Comparison of ENCODE assay signal across 1 cellular context in the genomic region with DNA sequence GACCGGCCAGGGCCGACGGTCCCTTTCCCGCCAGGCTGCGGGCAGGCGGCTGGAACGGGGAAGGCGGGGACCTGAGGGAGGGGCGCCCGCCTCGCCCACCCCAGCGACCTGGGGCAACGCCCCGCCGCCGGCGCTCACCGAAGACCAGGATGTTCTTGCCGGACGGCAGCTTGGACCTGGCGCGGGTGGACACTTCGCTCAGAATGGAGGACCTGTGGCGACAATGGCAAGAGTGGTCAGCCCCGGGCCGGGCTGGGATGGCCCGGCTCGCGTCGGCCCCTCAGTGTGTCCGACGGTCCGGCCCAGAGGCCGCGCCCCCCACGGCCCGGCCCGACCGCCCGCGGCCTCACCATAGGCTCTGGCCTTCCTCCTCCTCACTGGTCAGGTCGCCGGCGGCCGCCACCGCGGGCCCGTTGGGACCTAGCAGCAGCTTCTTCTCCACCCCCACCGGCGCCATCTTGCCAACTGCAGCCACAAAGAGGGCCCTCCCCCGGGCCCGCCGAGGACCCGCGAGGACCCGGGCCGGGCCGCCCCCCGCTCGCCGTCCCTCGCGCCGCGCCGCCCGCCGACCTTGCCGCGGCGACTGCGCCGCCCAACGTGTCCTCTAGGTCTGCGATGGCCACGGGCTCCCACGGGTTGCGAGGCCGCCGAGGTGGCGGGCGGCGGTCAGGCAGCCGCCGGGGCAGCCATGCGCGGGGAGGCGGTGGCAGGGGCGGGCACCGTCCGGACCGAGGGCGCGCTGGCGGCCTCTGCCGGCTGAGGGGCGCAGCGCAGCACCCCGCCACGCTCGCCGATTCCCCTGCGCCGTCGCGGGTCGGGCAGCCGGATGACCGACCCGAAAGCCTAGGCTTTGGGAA.
TF ChIP-seq lines count a peak whose summit lies in the region.

A gene (minus strand): TSS at position 475 of the 857 bp plus-strand sequence. CDS start 18 bp downstream, at position 457.

TF ChIP-seq in HepG2, 621 proteins besides CTCF, POLR2A, EP300 and RAD21 (continued from another document and continues in another):
- TF ChIP-seq, protein P1, sequence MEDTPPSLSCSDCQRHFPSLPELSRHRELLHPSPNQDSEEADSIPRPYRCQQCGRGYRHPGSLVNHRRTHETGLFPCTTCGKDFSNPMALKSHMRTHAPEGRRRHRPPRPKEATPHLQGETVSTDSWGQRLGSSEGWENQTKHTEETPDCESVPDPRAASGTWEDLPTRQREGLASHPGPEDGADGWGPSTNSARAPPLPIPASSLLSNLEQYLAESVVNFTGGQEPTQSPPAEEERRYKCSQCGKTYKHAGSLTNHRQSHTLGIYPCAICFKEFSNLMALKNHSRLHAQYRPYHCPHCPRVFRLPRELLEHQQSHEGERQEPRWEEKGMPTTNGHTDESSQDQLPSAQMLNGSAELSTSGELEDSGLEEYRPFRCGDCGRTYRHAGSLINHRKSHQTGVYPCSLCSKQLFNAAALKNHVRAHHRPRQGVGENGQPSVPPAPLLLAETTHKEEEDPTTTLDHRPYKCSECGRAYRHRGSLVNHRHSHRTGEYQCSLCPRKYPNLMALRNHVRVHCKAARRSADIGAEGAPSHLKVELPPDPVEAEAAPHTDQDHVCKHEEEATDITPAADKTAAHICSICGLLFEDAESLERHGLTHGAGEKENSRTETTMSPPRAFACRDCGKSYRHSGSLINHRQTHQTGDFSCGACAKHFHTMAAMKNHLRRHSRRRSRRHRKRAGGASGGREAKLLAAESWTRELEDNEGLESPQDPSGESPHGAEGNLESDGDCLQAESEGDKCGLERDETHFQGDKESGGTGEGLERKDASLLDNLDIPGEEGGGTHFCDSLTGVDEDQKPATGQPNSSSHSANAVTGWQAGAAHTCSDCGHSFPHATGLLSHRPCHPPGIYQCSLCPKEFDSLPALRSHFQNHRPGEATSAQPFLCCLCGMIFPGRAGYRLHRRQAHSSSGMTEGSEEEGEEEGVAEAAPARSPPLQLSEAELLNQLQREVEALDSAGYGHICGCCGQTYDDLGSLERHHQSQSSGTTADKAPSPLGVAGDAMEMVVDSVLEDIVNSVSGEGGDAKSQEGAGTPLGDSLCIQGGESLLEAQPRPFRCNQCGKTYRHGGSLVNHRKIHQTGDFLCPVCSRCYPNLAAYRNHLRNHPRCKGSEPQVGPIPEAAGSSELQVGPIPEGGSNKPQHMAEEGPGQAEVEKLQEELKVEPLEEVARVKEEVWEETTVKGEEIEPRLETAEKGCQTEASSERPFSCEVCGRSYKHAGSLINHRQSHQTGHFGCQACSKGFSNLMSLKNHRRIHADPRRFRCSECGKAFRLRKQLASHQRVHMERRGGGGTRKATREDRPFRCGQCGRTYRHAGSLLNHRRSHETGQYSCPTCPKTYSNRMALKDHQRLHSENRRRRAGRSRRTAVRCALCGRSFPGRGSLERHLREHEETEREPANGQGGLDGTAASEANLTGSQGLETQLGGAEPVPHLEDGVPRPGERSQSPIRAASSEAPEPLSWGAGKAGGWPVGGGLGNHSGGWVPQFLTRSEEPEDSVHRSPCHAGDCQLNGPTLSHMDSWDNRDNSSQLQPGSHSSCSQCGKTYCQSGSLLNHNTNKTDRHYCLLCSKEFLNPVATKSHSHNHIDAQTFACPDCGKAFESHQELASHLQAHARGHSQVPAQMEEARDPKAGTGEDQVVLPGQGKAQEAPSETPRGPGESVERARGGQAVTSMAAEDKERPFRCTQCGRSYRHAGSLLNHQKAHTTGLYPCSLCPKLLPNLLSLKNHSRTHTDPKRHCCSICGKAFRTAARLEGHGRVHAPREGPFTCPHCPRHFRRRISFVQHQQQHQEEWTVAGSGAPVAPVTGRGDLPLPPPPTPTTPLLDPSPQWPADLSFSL (CRISPR knock-in tag; IDR thresholded peaks at IDR 0.05): no peak
- TF ChIP-seq ZNF33B (CRISPR knock-in tag; IDR thresholded peaks at IDR 0.05) (no peak; the same call in 1 of the 2 replicates), HMGA1 (CRISPR knock-in tag; conservative IDR thresholded peaks at IDR 0.05) (no peak), SNAPC2 (CRISPR knock-in tag; IDR thresholded peaks at IDR 0.05) (no peak), JDP2 (CRISPR knock-in tag; IDR thresholded peaks at IDR 0.05; ENCODE audit: borderline replicate concordance) (no peak; the same call in 1 of the 2 replicates), ZNF10 (CRISPR knock-in tag; IDR thresholded peaks at IDR 0.05; ENCODE audit: borderline replicate concordance, low read depth) (no peak), ZNF563 (CRISPR knock-in tag; IDR thresholded peaks at IDR 0.05) (peak; percentile 88), MYNN (CRISPR knock-in tag; IDR thresholded peaks at IDR 0.05; ENCODE audit: low read depth) (no peak), CEBPG (CRISPR knock-in tag; IDR thresholded peaks at IDR 0.05) (no peak), RFX1 (IDR thresholded peaks at IDR 0.05) (no peak)
- TF ChIP-seq, protein P2, sequence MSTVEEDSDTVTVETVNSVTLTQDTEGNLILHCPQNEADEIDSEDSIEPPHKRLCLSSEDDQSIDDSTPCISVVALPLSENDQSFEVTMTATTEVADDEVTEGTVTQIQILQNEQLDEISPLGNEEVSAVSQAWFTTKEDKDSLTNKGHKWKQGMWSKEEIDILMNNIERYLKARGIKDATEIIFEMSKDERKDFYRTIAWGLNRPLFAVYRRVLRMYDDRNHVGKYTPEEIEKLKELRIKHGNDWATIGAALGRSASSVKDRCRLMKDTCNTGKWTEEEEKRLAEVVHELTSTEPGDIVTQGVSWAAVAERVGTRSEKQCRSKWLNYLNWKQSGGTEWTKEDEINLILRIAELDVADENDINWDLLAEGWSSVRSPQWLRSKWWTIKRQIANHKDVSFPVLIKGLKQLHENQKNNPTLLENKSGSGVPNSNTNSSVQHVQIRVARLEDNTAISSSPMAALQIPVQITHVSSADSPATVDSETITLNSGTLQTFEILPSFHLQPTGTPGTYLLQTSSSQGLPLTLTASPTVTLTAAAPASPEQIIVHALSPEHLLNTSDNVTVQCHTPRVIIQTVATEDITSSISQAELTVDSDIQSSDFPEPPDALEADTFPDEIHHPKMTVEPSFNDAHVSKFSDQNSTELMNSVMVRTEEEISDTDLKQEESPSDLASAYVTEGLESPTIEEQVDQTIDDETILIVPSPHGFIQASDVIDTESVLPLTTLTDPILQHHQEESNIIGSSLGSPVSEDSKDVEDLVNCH (CRISPR knock-in tag; IDR thresholded peaks at IDR 0.05): no peak
- TF ChIP-seq, protein P3, sequence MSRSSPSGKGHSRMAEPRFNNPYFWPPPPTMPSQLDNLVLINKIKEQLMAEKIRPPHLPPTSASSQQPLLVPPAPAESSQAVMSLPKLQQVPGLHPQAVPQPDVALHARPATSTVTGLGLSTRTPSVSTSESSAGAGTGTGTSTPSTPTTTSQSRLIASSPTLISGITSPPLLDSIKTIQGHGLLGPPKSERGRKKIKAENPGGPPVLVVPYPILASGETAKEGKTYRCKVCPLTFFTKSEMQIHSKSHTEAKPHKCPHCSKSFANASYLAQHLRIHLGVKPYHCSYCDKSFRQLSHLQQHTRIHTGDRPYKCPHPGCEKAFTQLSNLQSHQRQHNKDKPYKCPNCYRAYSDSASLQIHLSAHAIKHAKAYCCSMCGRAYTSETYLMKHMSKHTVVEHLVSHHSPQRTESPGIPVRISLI (CRISPR knock-in tag; IDR thresholded peaks at IDR 0.05; ENCODE audit: borderline replicate concordance): no peak
- TF ChIP-seq, protein P4, sequence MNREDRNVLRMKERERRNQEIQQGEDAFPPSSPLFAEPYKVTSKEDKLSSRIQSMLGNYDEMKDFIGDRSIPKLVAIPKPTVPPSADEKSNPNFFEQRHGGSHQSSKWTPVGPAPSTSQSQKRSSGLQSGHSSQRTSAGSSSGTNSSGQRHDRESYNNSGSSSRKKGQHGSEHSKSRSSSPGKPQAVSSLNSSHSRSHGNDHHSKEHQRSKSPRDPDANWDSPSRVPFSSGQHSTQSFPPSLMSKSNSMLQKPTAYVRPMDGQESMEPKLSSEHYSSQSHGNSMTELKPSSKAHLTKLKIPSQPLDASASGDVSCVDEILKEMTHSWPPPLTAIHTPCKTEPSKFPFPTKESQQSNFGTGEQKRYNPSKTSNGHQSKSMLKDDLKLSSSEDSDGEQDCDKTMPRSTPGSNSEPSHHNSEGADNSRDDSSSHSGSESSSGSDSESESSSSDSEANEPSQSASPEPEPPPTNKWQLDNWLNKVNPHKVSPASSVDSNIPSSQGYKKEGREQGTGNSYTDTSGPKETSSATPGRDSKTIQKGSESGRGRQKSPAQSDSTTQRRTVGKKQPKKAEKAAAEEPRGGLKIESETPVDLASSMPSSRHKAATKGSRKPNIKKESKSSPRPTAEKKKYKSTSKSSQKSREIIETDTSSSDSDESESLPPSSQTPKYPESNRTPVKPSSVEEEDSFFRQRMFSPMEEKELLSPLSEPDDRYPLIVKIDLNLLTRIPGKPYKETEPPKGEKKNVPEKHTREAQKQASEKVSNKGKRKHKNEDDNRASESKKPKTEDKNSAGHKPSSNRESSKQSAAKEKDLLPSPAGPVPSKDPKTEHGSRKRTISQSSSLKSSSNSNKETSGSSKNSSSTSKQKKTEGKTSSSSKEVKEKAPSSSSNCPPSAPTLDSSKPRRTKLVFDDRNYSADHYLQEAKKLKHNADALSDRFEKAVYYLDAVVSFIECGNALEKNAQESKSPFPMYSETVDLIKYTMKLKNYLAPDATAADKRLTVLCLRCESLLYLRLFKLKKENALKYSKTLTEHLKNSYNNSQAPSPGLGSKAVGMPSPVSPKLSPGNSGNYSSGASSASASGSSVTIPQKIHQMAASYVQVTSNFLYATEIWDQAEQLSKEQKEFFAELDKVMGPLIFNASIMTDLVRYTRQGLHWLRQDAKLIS (CRISPR knock-in tag; IDR thresholded peaks at IDR 0.05): no peak
- TF ChIP-seq, protein P5, sequence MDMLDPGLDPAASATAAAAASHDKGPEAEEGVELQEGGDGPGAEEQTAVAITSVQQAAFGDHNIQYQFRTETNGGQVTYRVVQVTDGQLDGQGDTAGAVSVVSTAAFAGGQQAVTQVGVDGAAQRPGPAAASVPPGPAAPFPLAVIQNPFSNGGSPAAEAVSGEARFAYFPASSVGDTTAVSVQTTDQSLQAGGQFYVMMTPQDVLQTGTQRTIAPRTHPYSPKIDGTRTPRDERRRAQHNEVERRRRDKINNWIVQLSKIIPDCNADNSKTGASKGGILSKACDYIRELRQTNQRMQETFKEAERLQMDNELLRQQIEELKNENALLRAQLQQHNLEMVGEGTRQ (IDR thresholded peaks at IDR 0.05; ENCODE audit: low read depth, low read length): no peak
- TF ChIP-seq, protein P5 (CRISPR knock-in tag; IDR thresholded peaks at IDR 0.05; ENCODE audit: borderline replicate concordance): no peak; the same call in 1 of the 2 replicates
- TF ChIP-seq, protein P6, sequence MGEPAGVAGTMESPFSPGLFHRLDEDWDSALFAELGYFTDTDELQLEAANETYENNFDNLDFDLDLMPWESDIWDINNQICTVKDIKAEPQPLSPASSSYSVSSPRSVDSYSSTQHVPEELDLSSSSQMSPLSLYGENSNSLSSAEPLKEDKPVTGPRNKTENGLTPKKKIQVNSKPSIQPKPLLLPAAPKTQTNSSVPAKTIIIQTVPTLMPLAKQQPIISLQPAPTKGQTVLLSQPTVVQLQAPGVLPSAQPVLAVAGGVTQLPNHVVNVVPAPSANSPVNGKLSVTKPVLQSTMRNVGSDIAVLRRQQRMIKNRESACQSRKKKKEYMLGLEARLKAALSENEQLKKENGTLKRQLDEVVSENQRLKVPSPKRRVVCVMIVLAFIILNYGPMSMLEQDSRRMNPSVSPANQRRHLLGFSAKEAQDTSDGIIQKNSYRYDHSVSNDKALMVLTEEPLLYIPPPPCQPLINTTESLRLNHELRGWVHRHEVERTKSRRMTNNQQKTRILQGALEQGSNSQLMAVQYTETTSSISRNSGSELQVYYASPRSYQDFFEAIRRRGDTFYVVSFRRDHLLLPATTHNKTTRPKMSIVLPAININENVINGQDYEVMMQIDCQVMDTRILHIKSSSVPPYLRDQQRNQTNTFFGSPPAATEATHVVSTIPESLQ (CRISPR knock-in tag; conservative IDR thresholded peaks at IDR 0.05): 0 out of 2 replicates have a peak, but pooled peaks have one; percentile 54
- TF ChIP-seq, protein P7, sequence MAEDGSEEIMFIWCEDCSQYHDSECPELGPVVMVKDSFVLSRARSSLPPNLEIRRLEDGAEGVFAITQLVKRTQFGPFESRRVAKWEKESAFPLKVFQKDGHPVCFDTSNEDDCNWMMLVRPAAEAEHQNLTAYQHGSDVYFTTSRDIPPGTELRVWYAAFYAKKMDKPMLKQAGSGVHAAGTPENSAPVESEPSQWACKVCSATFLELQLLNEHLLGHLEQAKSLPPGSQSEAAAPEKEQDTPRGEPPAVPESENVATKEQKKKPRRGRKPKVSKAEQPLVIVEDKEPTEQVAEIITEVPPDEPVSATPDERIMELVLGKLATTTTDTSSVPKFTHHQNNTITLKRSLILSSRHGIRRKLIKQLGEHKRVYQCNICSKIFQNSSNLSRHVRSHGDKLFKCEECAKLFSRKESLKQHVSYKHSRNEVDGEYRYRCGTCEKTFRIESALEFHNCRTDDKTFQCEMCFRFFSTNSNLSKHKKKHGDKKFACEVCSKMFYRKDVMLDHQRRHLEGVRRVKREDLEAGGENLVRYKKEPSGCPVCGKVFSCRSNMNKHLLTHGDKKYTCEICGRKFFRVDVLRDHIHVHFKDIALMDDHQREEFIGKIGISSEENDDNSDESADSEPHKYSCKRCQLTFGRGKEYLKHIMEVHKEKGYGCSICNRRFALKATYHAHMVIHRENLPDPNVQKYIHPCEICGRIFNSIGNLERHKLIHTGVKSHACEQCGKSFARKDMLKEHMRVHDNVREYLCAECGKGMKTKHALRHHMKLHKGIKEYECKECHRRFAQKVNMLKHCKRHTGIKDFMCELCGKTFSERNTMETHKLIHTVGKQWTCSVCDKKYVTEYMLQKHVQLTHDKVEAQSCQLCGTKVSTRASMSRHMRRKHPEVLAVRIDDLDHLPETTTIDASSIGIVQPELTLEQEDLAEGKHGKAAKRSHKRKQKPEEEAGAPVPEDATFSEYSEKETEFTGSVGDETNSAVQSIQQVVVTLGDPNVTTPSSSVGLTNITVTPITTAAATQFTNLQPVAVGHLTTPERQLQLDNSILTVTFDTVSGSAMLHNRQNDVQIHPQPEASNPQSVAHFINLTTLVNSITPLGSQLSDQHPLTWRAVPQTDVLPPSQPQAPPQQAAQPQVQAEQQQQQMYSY (CRISPR knock-in tag; IDR thresholded peaks at IDR 0.05): no peak; the same call in 1 of the 2 replicates
- TF ChIP-seq, protein P8, sequence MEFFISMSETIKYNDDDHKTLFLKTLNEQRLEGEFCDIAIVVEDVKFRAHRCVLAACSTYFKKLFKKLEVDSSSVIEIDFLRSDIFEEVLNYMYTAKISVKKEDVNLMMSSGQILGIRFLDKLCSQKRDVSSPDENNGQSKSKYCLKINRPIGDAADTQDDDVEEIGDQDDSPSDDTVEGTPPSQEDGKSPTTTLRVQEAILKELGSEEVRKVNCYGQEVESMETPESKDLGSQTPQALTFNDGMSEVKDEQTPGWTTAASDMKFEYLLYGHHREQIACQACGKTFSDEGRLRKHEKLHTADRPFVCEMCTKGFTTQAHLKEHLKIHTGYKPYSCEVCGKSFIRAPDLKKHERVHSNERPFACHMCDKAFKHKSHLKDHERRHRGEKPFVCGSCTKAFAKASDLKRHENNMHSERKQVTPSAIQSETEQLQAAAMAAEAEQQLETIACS (CRISPR knock-in tag; IDR thresholded peaks at IDR 0.05): no peak
